Comparison of ENCODE assay signal across 8 cellular contexts in genomic region chr14:69484444-69485113, GRCh38. TPM values are rescaled to one million over a fixed set of nuclear protein-coding genes. Genes with fewer than 3 reads are reported as not detected.
DNase-seq lines count a peak whose midpoint lies in the region; ATAC-seq, FAIRE-seq and TF ChIP-seq lines count a peak whose summit lies in the region.

Gene PLEKHD1 (plus strand): TSS chr14:69484728. CDS start chr14:69484966, 238 bp downstream.

- intact Hi-C loops in ascending aorta (cut with DNase I), result no loop called here
- intact Hi-C loops in activated CD4-positive, alpha-beta T cell treated with anti-CD3 and anti-CD28 coated beads, Interleukin-2, amount 10 ng/mL, durations not matched to agents 24 days and 14 days (cut with micrococcal nuclease), result loop anchor here (5.0 kb wide), 1 partner anchor 88 kb away; the partner anchor contains the start of gene CCDC177

- H3K4me1 ChIP-seq in ascending aorta, result peaks cover 5 to 14% of the 10 kb centered on the region in 2 donors

- no peaks in the 10 kb centered on the region for H3K36me3 Mint-ChIP-seq in stimulated activated naive B cell treated with anti-CD40 and anti-IgM and Interleukin-4, amounts not matched to agents 10 μg/mL and 1 μg/mL and 100 μg/mL, for 72 hours
- H3K36me3 Mint-ChIP-seq in activated CD4-positive, alpha-beta T cell treated with anti-CD3 and anti-CD28 coated beads, Interleukin-2, amount 10 ng/mL, durations not matched to agents 24 days and 14 days (ENCODE audit: low read depth), result no peaks in the 10 kb centered on the region

- no peak within 1 kb of the TSS for H3K27ac Mint-ChIP-seq in stimulated activated naive B cell treated with anti-CD40 and anti-IgM and Interleukin-4, amounts not matched to agents 10 μg/mL and 1 μg/mL and 100 μg/mL, for 72 hours
- no peak within 1 kb of the TSS for H3K27ac Mint-ChIP-seq in activated CD4-positive, alpha-beta T cell treated with anti-CD3 and anti-CD28 coated beads, Interleukin-2, amount 10 ng/mL, durations not matched to agents 24 days and 14 days

- H3K27me3 ChIP-seq in ascending aorta, result peaks cover 13% of the 10 kb centered on the region

- H3K4me3 ChIP-seq in ascending aorta, result peak within 1 kb of the TSS; percentile 42 to 51

- peak in 1 of 2 donors; percentile 4 for ATAC-seq in stimulated activated naive B cell treated with anti-CD40 and anti-IgM and Interleukin-4, amounts not matched to agents 10 μg/mL and 1 μg/mL and 100 μg/mL, for 72 hours (replicated peaks)
- ATAC-seq in HG02970 (IDR thresholded peaks at IDR 0.05; ENCODE audit: low FRiP score, unreplicated experiment) (no peak), GM18520 (IDR thresholded peaks at IDR 0.05; ENCODE audit: unreplicated experiment) (no peak), HG02870 (IDR thresholded peaks at IDR 0.05; ENCODE audit: unreplicated experiment) (no peak)

- H3K9me3 ChIP-seq in ascending aorta, result no peaks in the 10 kb centered on the region

- peak within 1 kb of the TSS; percentile 59 to 65 for H3K4me3 Mint-ChIP-seq in stimulated activated naive B cell treated with anti-CD40 and anti-IgM and Interleukin-4, amounts not matched to agents 10 μg/mL and 1 μg/mL and 100 μg/mL, for 72 hours
- no peak within 1 kb of the TSS for H3K4me3 Mint-ChIP-seq in activated CD4-positive, alpha-beta T cell treated with anti-CD3 and anti-CD28 coated beads, Interleukin-2, amount 10 ng/mL, durations not matched to agents 24 days and 14 days

- no peaks in the 10 kb centered on the region for H3K9me3 Mint-ChIP-seq in stimulated activated naive B cell treated with anti-CD40 and anti-IgM and Interleukin-4, amounts not matched to agents 10 μg/mL and 1 μg/mL and 100 μg/mL, for 72 hours
- H3K9me3 Mint-ChIP-seq in activated CD4-positive, alpha-beta T cell treated with anti-CD3 and anti-CD28 coated beads, Interleukin-2, amount 10 ng/mL, durations not matched to agents 24 days and 14 days, result no peaks in the 10 kb centered on the region

- FAIRE-seq in HTR-8/SVneo (lab: Jason Lieb, UNC), result peak; percentile 97

- H3K27ac ChIP-seq in ascending aorta, result no peak within 1 kb of the TSS

- peaks cover 55 to 61% of the 10 kb centered on the region in 2 donors for H3K27me3 Mint-ChIP-seq in stimulated activated naive B cell treated with anti-CD40 and anti-IgM and Interleukin-4, amounts not matched to agents 10 μg/mL and 1 μg/mL and 100 μg/mL, for 72 hours
- peaks cover 57% of the 10 kb centered on the region for H3K27me3 Mint-ChIP-seq in activated CD4-positive, alpha-beta T cell treated with anti-CD3 and anti-CD28 coated beads, Interleukin-2, amount 10 ng/mL, durations not matched to agents 24 days and 14 days

- H3K36me3 ChIP-seq in ascending aorta, result no peaks in the 10 kb centered on the region

- H3K4me1 Mint-ChIP-seq in stimulated activated naive B cell treated with anti-CD40 and anti-IgM and Interleukin-4, amounts not matched to agents 10 μg/mL and 1 μg/mL and 100 μg/mL, for 72 hours, result peaks cover 11 to 16% of the 10 kb centered on the region in 2 donors
- H3K4me1 Mint-ChIP-seq in activated CD4-positive, alpha-beta T cell treated with anti-CD3 and anti-CD28 coated beads, Interleukin-2, amount 10 ng/mL, durations not matched to agents 24 days and 14 days, result no peaks in the 10 kb centered on the region

- no peak for TF ChIP-seq CTCF in ascending aorta (IDR thresholded peaks at IDR 0.05)

- peak; percentile 66 for DNase-seq in HTR-8/SVneo (ENCODE audit: insufficient read length, low spot score)
- DNase-seq in ascending aorta (ENCODE audit: low spot score in 2 of 2), result no peak
- DNase-seq in iPS-NIHi7 (ENCODE audit: extremely low spot score), result peak; percentile 97
- DNase-seq in stimulated activated naive B cell treated with anti-CD40 and anti-IgM and Interleukin-4, amounts not matched to agents 10 μg/mL and 1 μg/mL and 100 μg/mL, for 72 hours, result no peak
- DNase-seq in activated CD4-positive, alpha-beta T cell treated with anti-CD3 and anti-CD28 coated beads, Interleukin-2, amount 10 ng/mL, durations not matched to agents 24 days and 14 days, result no peak

RNA-seq across cellular contexts. Expression of gene PLEKHD1, which starts in this region (rescaled TPM):
- total RNA-seq in ascending aorta, result not detected
- total RNA-seq in activated CD4-positive, alpha-beta T cell treated with anti-CD3 and anti-CD28 coated beads, Interleukin-2, amount 10 ng/mL, durations not matched to agents 24 days and 14 days, result 0.12 TPM in 1 of 2 replicates, not detected in the other

Comparison
In these comparisons a context has a peak if more than half of its experiments do, and no peak if none do; other contexts are left out.
1. DNase-seq: peak in HTR-8/SVneo (single experiment) and iPS-NIHi7 (single experiment); none in ascending aorta (0 of 2), stimulated activated naive B cell treated with anti-CD40 and anti-IgM and Interleukin-4, amounts not matched to agents 10 μg/mL and 1 μg/mL and 100 μg/mL, for 72 hours (single experiment) and activated CD4-positive, alpha-beta T cell treated with anti-CD3 and anti-CD28 coated beads, Interleukin-2, amount 10 ng/mL, durations not matched to agents 24 days and 14 days (single experiment).